ENCODE assay signal across 22 cellular contexts in the genomic region with DNA sequence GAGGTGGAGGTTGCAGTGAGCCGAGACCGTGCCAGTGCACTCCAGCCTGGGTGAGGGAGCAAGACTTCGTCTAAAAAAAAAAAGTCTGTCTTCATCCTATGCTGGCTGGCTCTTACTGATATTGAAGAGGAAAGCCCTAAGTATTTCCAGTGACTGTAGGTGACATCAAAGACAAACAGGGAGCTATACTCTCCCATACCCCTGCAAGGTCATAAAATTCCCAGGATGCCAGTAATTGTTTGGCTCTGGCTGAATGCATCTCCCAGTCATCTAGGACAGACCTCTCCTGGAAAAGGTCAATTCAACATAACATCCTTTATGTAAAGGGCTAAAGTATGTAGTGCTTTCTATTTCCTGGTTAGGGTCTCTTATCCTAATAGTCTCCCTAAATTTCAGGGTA. TPM values are rescaled to one million over a fixed set of nuclear protein-coding genes. Genes with fewer than 3 reads are reported as not detected.
"Had no signal": no experiment of that assay in that cellular context is flagged by ENCODE, and none has a peak within 500 bp of the region (broad histone marks: within the 10 kb centered on the region; RNA-seq: fewer than 3 reads in every experiment).

No MANE protein-coding gene starts in this region.

- H3K4me3 ChIP-seq: colonic mucosa, prostate gland, right lobe of liver, tibial artery, upper lobe of right lung had no signal

- DNase-seq: colonic mucosa; dermis blood vessel endothelial cell; erythroblast; foreskin keratinocyte; kidney glomerular epithelial cell; mammary epithelial cell; occipital lobe; stimulated activated CD4-positive, alpha-beta T cell treated with anti-CD3 and anti-CD28 coated beads, Interleukin-4, amount 100 ng/mL, for 1 hour; tibial artery; upper lobe of right lung had no signal

- H2AFZ ChIP-seq: parathyroid adenoma had no signal

- H3K4me1 Mint-ChIP-seq: mesothelial cell of epicardium; stimulated activated memory B cell treated with anti-CD40 and anti-IgM and Interleukin-4, amounts not matched to agents 10 μg/mL and 1 μg/mL and 100 μg/mL, for 72 hours had no signal

- ATAC-seq: foreskin keratinocyte; left lobe of liver; natural killer cell treated with Interleukin-12 subunit alpha and Interleukin-12 subunit beta and Interleukin-15 and Interleukin-18, amount 100 ng/mL, for 72 hours; right lobe of liver; stimulated activated memory B cell treated with anti-CD40 and anti-IgM and Interleukin-4, amounts not matched to agents 10 μg/mL and 1 μg/mL and 100 μg/mL, for 72 hours; upper lobe of right lung had no signal

- H3K9me3 Mint-ChIP-seq: mesothelial cell of epicardium; natural killer cell treated with Interleukin-12 subunit alpha and Interleukin-12 subunit beta and Interleukin-15 and Interleukin-18, amount 100 ng/mL, for 72 hours; stimulated activated memory B cell treated with anti-CD40 and anti-IgM and Interleukin-4, amounts not matched to agents 10 μg/mL and 1 μg/mL and 100 μg/mL, for 72 hours; stimulated activated naive CD8-positive, alpha-beta T cell treated with anti-CD3 and anti-CD28 coated beads, Interleukin-15, Interleukin-2, amounts not matched to agents 100 ng/mL and 50 ng/mL, for 24 hours had no signal

- H3K4me3 Mint-ChIP-seq: mesothelial cell of epicardium; natural killer cell treated with Interleukin-12 subunit alpha and Interleukin-12 subunit beta and Interleukin-15 and Interleukin-18, amount 100 ng/mL, for 72 hours; stimulated activated memory B cell treated with anti-CD40 and anti-IgM and Interleukin-4, amounts not matched to agents 10 μg/mL and 1 μg/mL and 100 μg/mL, for 72 hours; stimulated activated naive CD8-positive, alpha-beta T cell treated with anti-CD3 and anti-CD28 coated beads, Interleukin-15, Interleukin-2, amounts not matched to agents 100 ng/mL and 50 ng/mL, for 24 hours had no signal

- H3K9me3 ChIP-seq: colonic mucosa, prostate gland, right lobe of liver, tibial artery, upper lobe of right lung had no signal

- H3K27me3 Mint-ChIP-seq: stimulated activated memory B cell treated with anti-CD40 and anti-IgM and Interleukin-4, amounts not matched to agents 10 μg/mL and 1 μg/mL and 100 μg/mL, for 72 hours had no signal

- H3K27ac Mint-ChIP-seq: mesothelial cell of epicardium; natural killer cell treated with Interleukin-12 subunit alpha and Interleukin-12 subunit beta and Interleukin-15 and Interleukin-18, amount 100 ng/mL, for 72 hours; stimulated activated memory B cell treated with anti-CD40 and anti-IgM and Interleukin-4, amounts not matched to agents 10 μg/mL and 1 μg/mL and 100 μg/mL, for 72 hours; stimulated activated naive CD8-positive, alpha-beta T cell treated with anti-CD3 and anti-CD28 coated beads, Interleukin-15, Interleukin-2, amounts not matched to agents 100 ng/mL and 50 ng/mL, for 24 hours had no signal

- H3K4me1 ChIP-seq: colonic mucosa, foreskin keratinocyte, parathyroid adenoma, prostate gland, right lobe of liver, tibial artery, upper lobe of right lung had no signal

- H3K36me3 Mint-ChIP-seq: mesothelial cell of epicardium; natural killer cell treated with Interleukin-12 subunit alpha and Interleukin-12 subunit beta and Interleukin-15 and Interleukin-18, amount 100 ng/mL, for 72 hours; stimulated activated memory B cell treated with anti-CD40 and anti-IgM and Interleukin-4, amounts not matched to agents 10 μg/mL and 1 μg/mL and 100 μg/mL, for 72 hours had no signal

- H3K36me3 ChIP-seq: colonic mucosa, prostate gland, right lobe of liver, tibial artery, upper lobe of right lung had no signal

- H3K27ac ChIP-seq: colonic mucosa, foreskin keratinocyte, parathyroid adenoma, prostate gland, right lobe of liver, tibial artery, upper lobe of right lung had no signal

- H3K9ac ChIP-seq: parathyroid adenoma had no signal

- H3K27me3 ChIP-seq: colonic mucosa, foreskin keratinocyte, right lobe of liver, tibial artery, upper lobe of right lung had no signal

- H3K79me2 ChIP-seq: parathyroid adenoma had no signal

RNA-seq across cellular contexts. Expression of a gene that starts 8.0 kb away (rescaled TPM):
- total RNA-seq: colonic mucosa; dermis blood vessel endothelial cell; endothelial cell of umbilical vein; foreskin keratinocyte; left lobe of liver; lower leg skin; mammary epithelial cell; mucosa of gallbladder; myocyte; natural killer cell treated with Interleukin-12 subunit alpha and Interleukin-12 subunit beta and Interleukin-15 and Interleukin-18, amount 100 ng/mL, for 72 hours; right lobe of liver; upper lobe of right lung had no signal
- polyA plus RNA-seq: endothelial cell of umbilical vein, foreskin keratinocyte, mammary epithelial cell had no signal
